Comparison of ENCODE assay signal across 10 cellular contexts in genomic region chr15:64527263-64527984, GRCh38.
A peak's percentile ranks its signal among the peaks of the same experiment; 100 is the strongest.
DNase-seq lines count a peak whose midpoint lies in the region; ATAC-seq, FAIRE-seq and TF ChIP-seq lines count a peak whose summit lies in the region.
"Had no signal": no experiment of that assay in that cellular context is flagged by ENCODE, and none has a peak within 500 bp of the region (broad histone marks: within the 10 kb centered on the region; RNA-seq: fewer than 3 reads in every experiment).

No MANE protein-coding gene starts in this region.

- H3K9ac ChIP-seq in K562 (ENCODE audit: insufficient read depth in 1 of 2, low read depth in 2 of 2, low read length in 2 of 2): no peak overlapping the region

- peak; percentile 70 for ATAC-seq in K562
- peak; percentile 37 for ATAC-seq in naive thymus-derived CD4-positive, alpha-beta T cell
- no peak for ATAC-seq in HG03139 (IDR thresholded peaks at IDR 0.05; ENCODE audit: unreplicated experiment)
- no peak for ATAC-seq in HG03521 (IDR thresholded peaks at IDR 0.05; ENCODE audit: unreplicated experiment)

- intact Hi-C loops in K562 (cut with micrococcal nuclease): no loop called here
- intact Hi-C loops in naive thymus-derived CD4-positive, alpha-beta T cell (cut with micrococcal nuclease): no loop called here

- POLR2A ChIA-PET in K562 (lab: Yijun Ruan, JAX): interaction anchor here (0.6 to 1.1 kb wide), 2 partner anchors 97 to 120 kb away, joined by 3 to 6 read pairs; no protein-coding TSS in a partner anchor
- POLR2A ChIA-PET in naive thymus-derived CD4-positive, alpha-beta T cell (lab: Charles Lee): no interaction called here

- H3K27ac ChIP-seq in K562 (ENCODE audit: extremely low read depth, low read depth, low read length): peak overlapping the region; percentile 33; the same call in 1 of the 3 replicates
- H3K27ac ChIP-seq in naive thymus-derived CD4-positive, alpha-beta T cell (ENCODE audit: low read depth, low read length): no peak overlapping the region
- H3K27ac ChIP-seq: adrenal gland had no signal

- peaks cover 0 to 44% (median 25%) of the 10 kb centered on the region in 5 donors for H3K36me3 Mint-ChIP-seq in naive thymus-derived CD4-positive, alpha-beta T cell

- H3K4me2 ChIP-seq in K562 (ENCODE audit: insufficient read depth, low read length): no peak overlapping the region

- peak; percentile 60 for DNase-seq in GF-D8 (lab: John Stamatoyannopoulos, UW)
- DNase-seq in MV-4-11 (lab: John Stamatoyannopoulos, UW): peak; percentile 10
- DNase-seq in K562 (ENCODE audit: extremely low read depth in 1 of 4, low spot score in 3 of 4): peak in 3 of 4 experiments; percentile 24 to 48 (median 37)
- no peak for DNase-seq in naive thymus-derived CD4-positive, alpha-beta T cell
- DNase-seq in NCI-H1417 treated with DMSO at 0.1 percent for 48 hours (lab: John Stamatoyannopoulos, UW): no peak
- DNase-seq in activated CD4-positive, alpha-beta T cell treated with anti-CD3 and anti-CD28 coated beads, Interleukin-2, amount 50 U/mL, for 48 hours: no peak
- DNase-seq: adrenal gland, NCI-H345 had no signal

- no peak overlapping the region for H3K4me3 ChIP-seq in K562
- H3K4me3 ChIP-seq in naive thymus-derived CD4-positive, alpha-beta T cell (ENCODE audit: low read length): no peak overlapping the region
- H3K4me3 ChIP-seq: adrenal gland had no signal

- peak overlapping the region in 7 of 9 donors; percentile 2 to 70 (median 5) for H3K27ac Mint-ChIP-seq in naive thymus-derived CD4-positive, alpha-beta T cell

- in situ Hi-C loops in K562 (cut with MboI): no loop called here

- no peak for TF ChIP-seq POLR2A in K562 (conservative IDR thresholded peaks at IDR 0.05)

- H3K36me3 ChIP-seq in K562 (ENCODE audit: control insufficient read depth, insufficient read depth, low read length): peaks cover 9% of the 10 kb centered on the region; the same call in 2 of the 3 replicates
- H3K36me3 ChIP-seq in naive thymus-derived CD4-positive, alpha-beta T cell (ENCODE audit: control insufficient read depth in 2 of 3, insufficient read depth in 3 of 3, low read length in 3 of 3): no peaks in the 10 kb centered on the region
- H3K36me3 ChIP-seq: adrenal gland had no signal

- H3K9me3 ChIP-seq in K562 (replicated peaks; ENCODE audit: control insufficient read depth, insufficient read depth, low read depth, low read length): no peaks in the 10 kb centered on the region
- H3K9me3 ChIP-seq in naive thymus-derived CD4-positive, alpha-beta T cell (ENCODE audit: control insufficient read depth in 2 of 3, low read length in 3 of 3): no peaks in the 10 kb centered on the region
- H3K9me3 ChIP-seq: adrenal gland had no signal

- WGBS in K562 (ENCODE audit: insufficient coverage, low coverage, missing lambda C conversion rate): 25% methylated on average over 4 of the region's 4 CpGs

- H2AFZ ChIP-seq in K562 (ENCODE audit: low read depth, low read length): no peak overlapping the region

- CTCF ChIA-PET in K562 (lab: Yijun Ruan, JAX; ENCODE audit: low intra/inter-chr PET ratio): no interaction called here
- CTCF ChIA-PET in naive thymus-derived CD4-positive, alpha-beta T cell (lab: Charles Lee): interaction anchor here (1.2 kb wide), 1 partner anchor 51 kb away, joined by 3 read pairs; no protein-coding TSS in a partner anchor

- H3K4me1 Mint-ChIP-seq in naive thymus-derived CD4-positive, alpha-beta T cell: peaks cover 38 to 92% (median 74%) of the 10 kb centered on the region in 7 donors

- FAIRE-seq in K562 (lab: Jason Lieb, UNC): peak; percentile 58

- peak in 1 of 2 experiments; percentile 9; a peak in 1 of 4 replicates for TF ChIP-seq RAD21 in K562 (CRISPR knock-in tag; conservative IDR thresholded peaks at IDR 0.05 in 1 of 2, IDR thresholded peaks at IDR 0.05 in 1 of 2)

- H4K20me1 ChIP-seq in K562 (replicated peaks; ENCODE audit: control insufficient read depth, insufficient read depth, low read length): peaks cover 10% of the 10 kb centered on the region

- TF ChIP-seq EP300 in K562 (IDR thresholded peaks at IDR 0.05; ENCODE audit: low read length): no peak

- H3K4me3 Mint-ChIP-seq in naive thymus-derived CD4-positive, alpha-beta T cell: peak overlapping the region; percentile 6 to 69 (median 24)

- H3K4me1 ChIP-seq in K562 (replicated peaks in 1 of 2; ENCODE audit: control insufficient read depth in 2 of 2, insufficient read depth in 2 of 2, low read length in 2 of 2): peaks cover 4 to 16% of the 10 kb centered on the region in 2 experiments; a peak in 4 of 5 replicates
- H3K4me1 ChIP-seq in naive thymus-derived CD4-positive, alpha-beta T cell (ENCODE audit: control insufficient read depth in 2 of 2, insufficient read depth in 2 of 2, low read length in 2 of 2): peaks cover 0 to 20% of the 10 kb centered on the region in 2 donors

- H3K9me3 Mint-ChIP-seq in naive thymus-derived CD4-positive, alpha-beta T cell: no peaks in the 10 kb centered on the region

- no peak for TF ChIP-seq CTCF in K562 (IDR thresholded peaks at IDR 0.05 in 2 of 3, conservative IDR thresholded peaks at IDR 0.05 in 1 of 3; ENCODE audit: insufficient read depth in 2 of 3, low read depth in 1 of 3, low read length in 3 of 3)

- H3K27me3 Mint-ChIP-seq in naive thymus-derived CD4-positive, alpha-beta T cell: no peaks in the 10 kb centered on the region

- no peaks in the 10 kb centered on the region for H3K9me1 ChIP-seq in K562 (ENCODE audit: control insufficient read depth, insufficient read depth, low read length)

- BruUV-seq in K562 (replicated peaks; lab: Mats Ljungman, UMichigan): no TSS peak

- no peaks in the 10 kb centered on the region for H3K27me3 ChIP-seq in K562 (ENCODE audit: control insufficient read depth in 2 of 2, insufficient read depth in 2 of 2, low read length in 2 of 2)
- no peaks in the 10 kb centered on the region for H3K27me3 ChIP-seq in naive thymus-derived CD4-positive, alpha-beta T cell (ENCODE audit: control insufficient read depth in 2 of 2, insufficient read depth in 2 of 2, low read length in 2 of 2)
- H3K27me3 ChIP-seq: adrenal gland had no signal

- peaks cover 95% of the 10 kb centered on the region for H3K79me2 ChIP-seq in K562 (ENCODE audit: control insufficient read depth, insufficient read depth, low read length)

TF ChIP-seq in K562, 482 proteins besides CTCF, POLR2A, EP300 and RAD21 (continues in another document):
- TF ChIP-seq MAFK (IDR thresholded peaks at IDR 0.05; ENCODE audit: low read length): 0 out of 2 replicates have a peak, but pooled peaks have one; percentile 32
- no peak for TF ChIP-seq CREB3 (tag; conservative IDR thresholded peaks at IDR 0.05; ENCODE audit: low read depth)
- no peak for TF ChIP-seq SIRT6 (IDR thresholded peaks at IDR 0.05; ENCODE audit: low read depth, low read length)
- TF ChIP-seq ZBTB5 (IDR thresholded peaks at IDR 0.05): no peak
- peak; percentile 87 for TF ChIP-seq HMBOX1 (IDR thresholded peaks at IDR 0.05)
- TF ChIP-seq MECOM (CRISPR knock-in tag; IDR thresholded peaks at IDR 0.05): no peak
- TF ChIP-seq SMARCA4 (IDR thresholded peaks at IDR 0.05): peak; percentile 74; the same call in 1 of the 2 replicates
- no peak for TF ChIP-seq ZNF174 (CRISPR knock-in tag; IDR thresholded peaks at IDR 0.05)
- peak; percentile 48; the same call in 1 of the 2 replicates for TF ChIP-seq CTBP1 (IDR thresholded peaks at IDR 0.05; ENCODE audit: borderline replicate concordance)
- peak; percentile 81 for TF ChIP-seq ATF3 (IDR thresholded peaks at IDR 0.05)
- TF ChIP-seq ATF3 (CRISPR knock-in tag; conservative IDR thresholded peaks at IDR 0.05): no peak
- peak; percentile 70 for TF ChIP-seq C11orf30 (IDR thresholded peaks at IDR 0.05; ENCODE audit: low read depth)
- no peak for TF ChIP-seq SIN3B (IDR thresholded peaks at IDR 0.05; ENCODE audit: low read depth)
- no peak for TF ChIP-seq FOXK1 (CRISPR knock-in tag; IDR thresholded peaks at IDR 0.05; ENCODE audit: borderline replicate concordance)

Comparison
In these comparisons a context has a peak if more than half of its experiments do, and no peak if none do; other contexts are left out.
1. DNase-seq: peak in GF-D8 (single experiment), MV-4-11 (single experiment) and K562 (3 of 4); none in naive thymus-derived CD4-positive, alpha-beta T cell (0 of 9), NCI-H1417 treated with DMSO at 0.1 percent for 48 hours (single experiment) and activated CD4-positive, alpha-beta T cell treated with anti-CD3 and anti-CD28 coated beads, Interleukin-2, amount 50 U/mL, for 48 hours (0 of 2).
2. ATAC-seq: peak in K562 (single experiment) and naive thymus-derived CD4-positive, alpha-beta T cell (single experiment); none in HG03139 (single experiment) and HG03521 (single experiment).